In genomic region chr7:17307969-17308648, GRCh38 we compare ENCODE assay signal across 16 cellular contexts. TPM values are rescaled to one million over a fixed set of nuclear protein-coding genes. Genes with fewer than 3 reads are reported as not detected.
DNase-seq lines count a peak whose midpoint lies in the region; TF ChIP-seq lines count a peak whose summit lies in the region.
"Had no signal": no experiment of that assay in that cellular context is flagged by ENCODE, and none has a peak within 500 bp of the region (broad histone marks: within the 10 kb centered on the region; RNA-seq: fewer than 3 reads in every experiment).

No MANE protein-coding gene starts in this region.

- intact Hi-C loops in esophagus muscularis mucosa (cut with DNase I) (loop anchor here (10.0 kb wide), 2 partner anchors 337 to 673 kb away; no protein-coding TSS in a partner anchor), Caco-2 (cut with micrococcal nuclease; ENCODE audit: unreplicated experiment) (no loop called here)

- peaks cover 18% of the 10 kb centered on the region for H3K4me1 Mint-ChIP-seq in Caco-2 (ENCODE audit: low read depth, unreplicated experiment)

- H3K9me2 ChIP-seq in GM23248 (ENCODE audit: insufficient read depth): no peaks in the 10 kb centered on the region

- POLR2A ChIA-PET in Caco-2 (lab: Charles Lee): no interaction called here

- H3K4me2 ChIP-seq in GM23248 (ENCODE audit: unreplicated experiment): peak overlapping the region; percentile 93
- no peak overlapping the region for H3K4me2 ChIP-seq in parathyroid adenoma (ENCODE audit: low read length)
- H3K4me2 ChIP-seq: KMS-11 had no signal

- no peak overlapping the region for H3K27ac Mint-ChIP-seq in Caco-2 (ENCODE audit: unreplicated experiment)

- 5 to 12% methylated on average over 2 of the region's 2 CpGs for WGBS in GM23248 (ENCODE audit: low coverage in 1 of 2, low lambda C conversion rate in 2 of 2, missing lambda C conversion rate in 2 of 2), 2 experiments
- 61% methylated on average over 2 of the region's 2 CpGs for WGBS in esophagus muscularis mucosa

- no peak overlapping the region for H3K4me3 Mint-ChIP-seq in Caco-2 (ENCODE audit: unreplicated experiment)

- H3K4me3 ChIP-seq in GM23248 (peak overlapping the region; percentile 86), esophagus muscularis mucosa (peak overlapping the region; percentile 20 to 32 (median 22)), parathyroid adenoma (ENCODE audit: low read depth, low read length) (no peak overlapping the region), Caco-2 (ENCODE audit: low read depth, low read length) (no peak overlapping the region)

- CTCF ChIA-PET in Caco-2 (lab: Charles Lee): interaction anchor here (0.6 kb wide), 1 partner anchor 1086 kb away, joined by 4 read pairs; no protein-coding TSS in a partner anchor

- no peaks in the 10 kb centered on the region for H3K9me3 Mint-ChIP-seq in Caco-2 (ENCODE audit: unreplicated experiment)

- H3K36me3 ChIP-seq in GM23248 (ENCODE audit: low read depth): no peaks in the 10 kb centered on the region; the same call in 1 of the 2 replicates
- H3K36me3 ChIP-seq in esophagus muscularis mucosa: peaks cover 0 to 24% (median 8%) of the 10 kb centered on the region in 4 donors
- no peaks in the 10 kb centered on the region for H3K36me3 ChIP-seq in parathyroid adenoma (ENCODE audit: control insufficient read depth, insufficient read depth, low read length)
- H3K36me3 ChIP-seq in Caco-2 (ENCODE audit: control insufficient read depth, insufficient read depth, low read length): no peaks in the 10 kb centered on the region; the same call in 1 of the 2 replicates

- H2AFZ ChIP-seq in GM23248: peak overlapping the region; percentile 52
- H2AFZ ChIP-seq in parathyroid adenoma: no peak overlapping the region

- peaks cover 9% of the 10 kb centered on the region for H3K36me3 Mint-ChIP-seq in Caco-2 (ENCODE audit: insufficient read depth, unreplicated experiment)

- no peak for TF ChIP-seq EP300 in esophagus muscularis mucosa (IDR thresholded peaks at IDR 0.05)

- H3K9ac ChIP-seq in GM23248 (peak overlapping the region; percentile 61), parathyroid adenoma (no peak overlapping the region)
- H3K9ac ChIP-seq: KMS-11 had no signal

- H3K27me3 Mint-ChIP-seq in Caco-2 (ENCODE audit: insufficient read depth, unreplicated experiment): no peaks in the 10 kb centered on the region

- in situ Hi-C loops in GM23248 (cut with MboI): loop anchor here (10.0 kb wide), 3 partner anchors 227 to 337 kb away; no protein-coding TSS in a partner anchor

- H3K9me3 ChIP-seq in GM23248 (ENCODE audit: low read depth) (no peaks in the 10 kb centered on the region), esophagus muscularis mucosa (no peaks in the 10 kb centered on the region), parathyroid adenoma (ENCODE audit: control insufficient read depth, low read length) (no peaks in the 10 kb centered on the region), Caco-2 (no peaks in the 10 kb centered on the region)

- H3K79me2 ChIP-seq in GM23248 (ENCODE audit: insufficient read depth): peaks cover 100% of the 10 kb centered on the region
- H3K79me2 ChIP-seq in parathyroid adenoma: peaks cover 2% of the 10 kb centered on the region

- no TSS peak for BruUV-seq in Caco-2 (replicated peaks; lab: Mats Ljungman, UMichigan)

- H3F3A ChIP-seq in GM23248 (ENCODE audit: insufficient read depth): peaks cover 36% of the 10 kb centered on the region

- H3K4me1 ChIP-seq in GM23248 (ENCODE audit: insufficient read depth): peaks cover 77% of the 10 kb centered on the region
- peaks cover 35 to 69% (median 61%) of the 10 kb centered on the region in 4 donors for H3K4me1 ChIP-seq in esophagus muscularis mucosa
- H3K4me1 ChIP-seq in parathyroid adenoma: no peaks in the 10 kb centered on the region
- peaks cover 13% of the 10 kb centered on the region; the same call in 1 of the 2 replicates for H3K4me1 ChIP-seq in Caco-2

- TF ChIP-seq CTCF in 22Rv1 (IDR thresholded peaks at IDR 0.05) (no peak), esophagus muscularis mucosa (IDR thresholded peaks at IDR 0.05) (no peak), parathyroid adenoma (IDR thresholded peaks at IDR 0.05) (no peak), Caco-2 (IDR thresholded peaks at IDR 0.05; ENCODE audit: insufficient read depth in 1 of 2, low read depth in 1 of 2, low read length in 1 of 2, severe bottlenecking in 1 of 2, unreplicated experiment in 1 of 2) (no peak)

- DNase-seq in GM23248: no peak
- no peak for DNase-seq in esophagus muscularis mucosa (ENCODE audit: extremely low spot score)
- no peak for DNase-seq in ureter (ENCODE audit: low spot score)
- no peak for DNase-seq in islet precursor cell
- no peak for DNase-seq in T1000 (lab: John Stamatoyannopoulos, UW)
- no peak for DNase-seq in Caco-2
- DNase-seq: DMS 273 treated with DMSO at 0.1 percent for 48 hours; effector memory CD4-positive, alpha-beta T cell; glutamatergic neuron; left colon; NCI-H526 treated with DMSO at 0.1 percent for 48 hours; T-helper 9 cell had no signal

- H3K27me3 ChIP-seq in GM23248 (replicated peaks; ENCODE audit: insufficient read depth) (no peaks in the 10 kb centered on the region), esophagus muscularis mucosa (no peaks in the 10 kb centered on the region), parathyroid adenoma (ENCODE audit: control insufficient read depth, insufficient read depth, low read length) (no peaks in the 10 kb centered on the region), Caco-2 (replicated peaks; ENCODE audit: control insufficient read depth, insufficient read depth, low read length) (no peaks in the 10 kb centered on the region)

- TF ChIP-seq POLR2A in esophagus muscularis mucosa (IDR thresholded peaks at IDR 0.05; ENCODE audit: low read depth): no peak

- H3K27ac ChIP-seq in 22Rv1 (peak overlapping the region; percentile 71), GM23248 (peak overlapping the region; percentile 62), esophagus muscularis mucosa (replicated peaks in 1 of 4) (peak overlapping the region; percentile 62 to 94 (median 78)), parathyroid adenoma (peak overlapping the region; percentile 3)
- H3K27ac ChIP-seq: KMS-11, RWPE1 had no signal

- no peaks in the 10 kb centered on the region for H4K20me1 ChIP-seq in GM23248 (ENCODE audit: insufficient read depth)

RNA-seq across cellular contexts. Expression of gene AHR, which starts 9.7 kb away (rescaled TPM):
- total RNA-seq in GM23248 (2014; rRNA removed; shearing (Covaris generic)): 90.4 and 98.7 TPM in 2 replicates
- 18.6 and 19.0 TPM in 2 replicates for polyA plus RNA-seq in GM23248 (2016; fragmentation: Nextera tagmentation; extraction: Ambion mirVana)
- total RNA-seq in esophagus muscularis mucosa: 100 to 1,000 TPM in 1 of 4 donors, 10 to 100 TPM in 3; 67.3 to 111 (median 77.8) TPM
- 368 TPM for total RNA-seq in ureter
- 39.0 and 39.4 TPM in 2 replicates for total RNA-seq in Caco-2 (2022)

Comparison
In these comparisons a context has a peak if more than half of its experiments do, and no peak if none do; other contexts are left out.
1. H3K27ac ChIP-seq: peak in every context shown above with its lines; median percentile 78 in esophagus muscularis mucosa; 71 in 22Rv1; 62 in GM23248; 3 in parathyroid adenoma.
2. H3K4me3 ChIP-seq: peak in GM23248 (single experiment) and esophagus muscularis mucosa (4 of 4); none in parathyroid adenoma (single experiment) and Caco-2 (single experiment).